Comparison of ENCODE assay signal across 9 cellular contexts in the genomic region with DNA sequence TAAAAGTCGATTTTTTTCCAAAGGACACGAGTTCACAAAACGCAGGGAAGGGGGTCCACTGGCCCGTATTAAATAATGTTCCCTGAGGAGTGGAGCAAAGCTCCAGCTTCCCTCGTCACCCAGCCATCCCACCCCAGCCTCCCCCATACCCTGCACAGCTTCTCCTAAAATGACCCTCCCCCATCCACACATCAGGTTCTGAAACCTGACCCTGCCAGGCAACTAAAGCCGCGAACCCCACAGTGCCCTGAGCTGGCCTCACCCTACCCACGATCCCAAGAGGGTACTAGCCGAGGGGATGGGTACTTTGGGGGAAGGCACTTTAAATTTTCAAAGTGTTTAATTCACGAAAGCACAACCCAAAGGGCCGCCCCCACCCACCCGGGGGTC. TPM values are rescaled to one million over a fixed set of nuclear protein-coding genes. Genes with fewer than 3 reads are reported as not detected.
DNase-seq lines count a peak whose midpoint lies in the region; ATAC-seq, FAIRE-seq and TF ChIP-seq lines count a peak whose summit lies in the region.
"Had no signal": no experiment of that assay in that cellular context is flagged by ENCODE, and none has a peak within 500 bp of the region (broad histone marks: within the 10 kb centered on the region; RNA-seq: fewer than 3 reads in every experiment).

No MANE protein-coding gene starts in this region.

- H3K79me2 ChIP-seq in ACC112 (ENCODE audit: control insufficient read depth, insufficient read depth, low read length, unreplicated experiment) (peaks cover 16% of the 10 kb centered on the region), fibroblast of lung (ENCODE audit: control insufficient read depth, insufficient read depth, low read length) (no peaks in the 10 kb centered on the region)

- H4K20me1 ChIP-seq in fibroblast of lung (ENCODE audit: control insufficient read depth, extremely low read depth, insufficient read depth, low read length): no peaks in the 10 kb centered on the region

- 31 to 35% (median 35%) methylated on average over 12 of the region's 12 CpGs for WGBS in ovary, 3 donors

- H3K27ac ChIP-seq in ACC112 (ENCODE audit: low read depth, low read length) (peak overlapping the region; percentile 95), SK-N-MC (no peak overlapping the region), fibroblast of lung (ENCODE audit: insufficient read depth, low read length) (peak overlapping the region; percentile 65), ovary (peak overlapping the region; percentile 64 to 78)

- H3K4me2 ChIP-seq in fibroblast of lung (ENCODE audit: extremely low read depth, insufficient read depth, low read length): peak overlapping the region; percentile 64

- peaks cover 22% of the 10 kb centered on the region for H3K4me1 ChIP-seq in ACC112 (ENCODE audit: control insufficient read depth, insufficient read depth, low read length, unreplicated experiment)
- H3K4me1 ChIP-seq in fibroblast of lung (ENCODE audit: control insufficient read depth, extremely low read depth, insufficient read depth, low read length): no peaks in the 10 kb centered on the region
- no peaks in the 10 kb centered on the region for H3K4me1 ChIP-seq in ovary (ENCODE audit: insufficient read depth)

- H3K4me3 ChIP-seq in ACC112 (ENCODE audit: low read depth, low read length): peak overlapping the region; percentile 97
- peak overlapping the region; percentile 81 for H3K4me3 ChIP-seq in SK-N-MC
- peak overlapping the region; percentile 50 to 73 (median 60) for H3K4me3 ChIP-seq in fibroblast of lung (replicated peaks in 1 of 4; ENCODE audit: control extremely low read depth in 1 of 4, insufficient read depth in 1 of 4, low read depth in 3 of 4, low read length in 4 of 4)
- peak overlapping the region; percentile 60 for H3K4me3 ChIP-seq in ovary

- H3K27me3 ChIP-seq in ACC112 (ENCODE audit: insufficient read depth, low read length) (no peaks in the 10 kb centered on the region), fibroblast of lung (ENCODE audit: control insufficient read depth, insufficient read depth, low read length) (no peaks in the 10 kb centered on the region), ovary (no peaks in the 10 kb centered on the region)

- no peaks in the 10 kb centered on the region for H3K9me3 ChIP-seq in SK-N-MC (ENCODE audit: low read depth, low read length)
- H3K9me3 ChIP-seq in fibroblast of lung (ENCODE audit: control insufficient read depth, insufficient read depth, low read depth, low read length): no peaks in the 10 kb centered on the region
- H3K9me3 ChIP-seq in ovary: no peaks in the 10 kb centered on the region

- TF ChIP-seq POLR2A in ovary (IDR thresholded peaks at IDR 0.05) (no peak), H54 (IDR thresholded peaks at IDR 0.05; ENCODE audit: low read depth, low read length) (no peak)

- FAIRE-seq in H54 (lab: Jason Lieb, UNC): no peak
- FAIRE-seq: islet of Langerhans had no signal

- DNase-seq in SK-N-MC (ENCODE audit: low read depth, low spot score) (no peak), fibroblast of lung (ENCODE audit: low read depth in 2 of 2) (no peak), ovary (no peak), posterior cingulate gyrus (no peak), superior temporal gyrus (ENCODE audit: extremely low spot score) (no peak), H54 (ENCODE audit: insufficient read length, low spot score) (no peak)

- no peak for TF ChIP-seq EP300 in ovary (IDR thresholded peaks at IDR 0.05)

- peak; percentile 9 for ATAC-seq in GM21717 (IDR thresholded peaks at IDR 0.05; ENCODE audit: unreplicated experiment)

- no peaks in the 10 kb centered on the region for H3K36me3 ChIP-seq in ACC112 (ENCODE audit: insufficient read depth, low read length)
- no peaks in the 10 kb centered on the region for H3K36me3 ChIP-seq in SK-N-MC (ENCODE audit: insufficient read depth, low read length)
- H3K36me3 ChIP-seq in fibroblast of lung (ENCODE audit: control insufficient read depth, insufficient read depth, low read length): no peaks in the 10 kb centered on the region
- H3K36me3 ChIP-seq in ovary: no peaks in the 10 kb centered on the region

- H3K9ac ChIP-seq in SK-N-MC (ENCODE audit: insufficient read length): peak overlapping the region; percentile 80
- peak overlapping the region; percentile 66 for H3K9ac ChIP-seq in fibroblast of lung (ENCODE audit: insufficient read depth, low read length)

- intact Hi-C loops in ovary (cut with DNase I): loop anchor here (5.0 to 10.0 kb wide), 4 partner anchors 118 to 212 kb away; a partner anchor contains a TSS
- intact Hi-C loops in posterior cingulate gyrus (cut with DNase I): no loop called here

- no peak for TF ChIP-seq CTCF in fibroblast of lung (conservative IDR thresholded peaks at IDR 0.05 in 1 of 2, IDR thresholded peaks at IDR 0.05 in 1 of 2; ENCODE audit: low read depth in 1 of 2, low read length in 2 of 2)
- no peak for TF ChIP-seq CTCF in ovary (IDR thresholded peaks at IDR 0.05)

- H2AFZ ChIP-seq in ACC112 (ENCODE audit: low read length, unreplicated experiment) (peak overlapping the region; percentile 95), fibroblast of lung (ENCODE audit: low read length) (peak overlapping the region; percentile 68)

RNA-seq across cellular contexts. Expression of a gene that starts 0.6 kb away (rescaled TPM):
- 6.2 and 8.1 TPM in 2 replicates for total RNA-seq in fibroblast of lung
- polyA plus RNA-seq in fibroblast of lung: 16.5 and 17.0 TPM in 2 replicates
- polyA plus RNA-seq in fibroblast of lung (2012): 23.7 and 25.1 TPM in 2 replicates
- 3.5 TPM in 1 of 2 replicates, not detected in the other for polyA minus RNA-seq in fibroblast of lung (ENCODE audit: low replicate concordance)
- total RNA-seq in ovary: 10 to 100 TPM in 6 of 7 donors, 1 to 10 TPM in 1; 6.0 to 35.3 (median 13.3) TPM
- 10 to 100 TPM in 1 of 2 donors, 1 to 10 TPM in 1; 8.8 to 39.5 TPM for polyA plus RNA-seq in ovary

RNA-seq across cellular contexts. Expression of a gene that starts 0.7 kb away (rescaled TPM):
- total RNA-seq in fibroblast of lung (not detected in 2 replicates), ovary (under 1 TPM in 3 of 7 donors, not detected in 4; 0.10 to 0.72 (median 0.34) TPM)
- polyA plus RNA-seq in fibroblast of lung (not detected in 2 replicates), ovary (under 1 TPM in 1 of 2 donors, not detected in 1; 0.04 TPM)
- polyA plus RNA-seq in fibroblast of lung (2012): not detected in 2 replicates
- not detected in 2 replicates for polyA minus RNA-seq in fibroblast of lung (ENCODE audit: low replicate concordance)
